18 cellular contexts compared by ENCODE assay signal in genomic region chr4:37839426-37839825, GRCh38. TPM values are rescaled to one million over a fixed set of nuclear protein-coding genes. Genes with fewer than 3 reads are reported as not detected.
DNase-seq lines count a peak whose midpoint lies in the region; TF ChIP-seq lines count a peak whose summit lies in the region.
"Had no signal": no experiment of that assay in that cellular context is flagged by ENCODE, and none has a peak within 500 bp of the region (broad histone marks: within the 10 kb centered on the region; RNA-seq: fewer than 3 reads in every experiment).

No MANE protein-coding gene starts in this region.

- 71% methylated on average over 2 of the region's 2 CpGs for WGBS in mammary epithelial cell (ENCODE audit: low coverage, missing lambda C conversion rate)

- H3K4me1 ChIP-seq in mammary epithelial cell (ENCODE audit: insufficient read depth, low read length) (peaks cover 7% of the 10 kb centered on the region), neutrophil (ENCODE audit: control insufficient read depth in 1 of 2, insufficient read depth in 1 of 2, low read depth in 1 of 2, low read length in 1 of 2) (peaks cover 44 to 46% of the 10 kb centered on the region in 2 experiments), PC-9 (replicated peaks; ENCODE audit: insufficient read depth) (no peaks in the 10 kb centered on the region)
- H3K4me1 ChIP-seq: A549 had no signal

- CTCF ChIA-PET in MCF 10A (lab: Yijun Ruan, JAX) (interaction anchor here (0.6 to 0.7 kb wide), 2 partner anchors 39 to 112 kb away, joined by 3 read pairs; no protein-coding TSS in a partner anchor), mammary epithelial cell (lab: Charles Lee; ENCODE audit: low non-redundant PET) (no interaction called here), PC-9 (lab: Charles Lee) (no interaction called here)
- CTCF ChIA-PET in activated naive CD4-positive, alpha-beta T cell treated with anti-CD3 and anti-CD28 coated beads for 36 hours (lab: Charles Lee), result no interaction called here

- H4K20me1 ChIP-seq in mammary epithelial cell (ENCODE audit: insufficient read depth, low read length) (no peaks in the 10 kb centered on the region), PC-9 (ENCODE audit: insufficient read depth) (no peaks in the 10 kb centered on the region)

- no peak overlapping the region for H3K27ac ChIP-seq in mammary epithelial cell (ENCODE audit: insufficient read depth, low read depth, low read length)
- H3K27ac ChIP-seq in neutrophil, result peak overlapping the region; percentile 81
- no peak overlapping the region for H3K27ac ChIP-seq in PC-9
- H3K27ac ChIP-seq: A549, GM23248 had no signal

- peaks cover 84% of the 10 kb centered on the region for H3K36me3 Mint-ChIP-seq in MCF 10A (ENCODE audit: insufficient read depth, unreplicated experiment)
- H3K36me3 Mint-ChIP-seq in HFFc6 (ENCODE audit: low read depth), result peaks cover 46% of the 10 kb centered on the region
- H3K36me3 Mint-ChIP-seq in activated naive CD4-positive, alpha-beta T cell treated with anti-CD3 and anti-CD28 coated beads for 36 hours (ENCODE audit: low read depth), result peaks cover 30% of the 10 kb centered on the region

- H3K4me2 ChIP-seq in mammary epithelial cell (ENCODE audit: insufficient read depth, low read depth, low read length) (no peak overlapping the region), PC-9 (no peak overlapping the region)
- H3K4me2 ChIP-seq: A549 had no signal

- no peak overlapping the region for H3K27ac Mint-ChIP-seq in MCF 10A (ENCODE audit: low read depth, unreplicated experiment)
- H3K27ac Mint-ChIP-seq in HFFc6, result peak overlapping the region; percentile 54; the same call in 1 of the 2 replicates
- no peak overlapping the region for H3K27ac Mint-ChIP-seq in activated naive CD4-positive, alpha-beta T cell treated with anti-CD3 and anti-CD28 coated beads for 36 hours
- H3K27ac Mint-ChIP-seq: CD4-positive, alpha-beta memory T cell had no signal

- H3K4me3 Mint-ChIP-seq in MCF 10A (ENCODE audit: unreplicated experiment) (no peak overlapping the region), HFFc6 (no peak overlapping the region)
- no peak overlapping the region for H3K4me3 Mint-ChIP-seq in activated naive CD4-positive, alpha-beta T cell treated with anti-CD3 and anti-CD28 coated beads for 36 hours
- H3K4me3 Mint-ChIP-seq: CD4-positive, alpha-beta memory T cell had no signal

- in situ Hi-C loops in mammary epithelial cell (cut with MboI; ENCODE audit: low sequenced_read_pairs in 2 of 2), result no loop called here

- intact Hi-C loops in MCF 10A (cut with micrococcal nuclease) (no loop called here), mammary epithelial cell (cut with micrococcal nuclease) (no loop called here), PC-9 (cut with micrococcal nuclease; ENCODE audit: unreplicated experiment) (no loop called here)
- intact Hi-C loops in activated naive CD4-positive, alpha-beta T cell treated with anti-CD3 and anti-CD28 coated beads for 36 hours (cut with micrococcal nuclease), result no loop called here

- H3K27me3 Mint-ChIP-seq in MCF 10A (ENCODE audit: insufficient read depth, unreplicated experiment) (no peaks in the 10 kb centered on the region), HFFc6 (ENCODE audit: insufficient read depth) (no peaks in the 10 kb centered on the region; the same call in 1 of the 2 replicates)
- no peaks in the 10 kb centered on the region for H3K27me3 Mint-ChIP-seq in activated naive CD4-positive, alpha-beta T cell treated with anti-CD3 and anti-CD28 coated beads for 36 hours (ENCODE audit: low read depth)
- H3K27me3 Mint-ChIP-seq: CD4-positive, alpha-beta memory T cell had no signal

- H3K9me3 ChIP-seq in mammary epithelial cell (replicated peaks; ENCODE audit: insufficient read depth, low read length) (no peaks in the 10 kb centered on the region), neutrophil (no peaks in the 10 kb centered on the region), PC-9 (ENCODE audit: insufficient read depth, low read depth) (no peaks in the 10 kb centered on the region)
- H3K9me3 ChIP-seq: A549 had no signal

- no peaks in the 10 kb centered on the region for H3K27me3 ChIP-seq in mammary epithelial cell (ENCODE audit: insufficient read depth, low read length)
- no peaks in the 10 kb centered on the region for H3K27me3 ChIP-seq in neutrophil
- H3K27me3 ChIP-seq in PC-9 (ENCODE audit: insufficient read depth, low read depth), result no peaks in the 10 kb centered on the region

- H2AFZ ChIP-seq in mammary epithelial cell (ENCODE audit: low read depth, low read length) (no peak overlapping the region), PC-9 (no peak overlapping the region)
- H2AFZ ChIP-seq: GM23248 had no signal

- no peaks in the 10 kb centered on the region for H3K79me2 ChIP-seq in mammary epithelial cell (ENCODE audit: insufficient read depth, low read length)
- no peaks in the 10 kb centered on the region for H3K79me2 ChIP-seq in PC-9 (ENCODE audit: low read depth)

- H3K4me3 ChIP-seq in mammary epithelial cell (replicated peaks in 1 of 3; ENCODE audit: insufficient read depth in 1 of 3, low read depth in 2 of 3, low read length in 3 of 3) (no peak overlapping the region), neutrophil (ENCODE audit: low read depth in 1 of 2, low read length in 1 of 2) (no peak overlapping the region), PC-9 (no peak overlapping the region)
- H3K4me3 ChIP-seq: A549, GM23248 had no signal

- no peak for TF ChIP-seq CTCF in MCF 10A (IDR thresholded peaks at IDR 0.05; ENCODE audit: unreplicated experiment)
- no peak for TF ChIP-seq CTCF in mammary epithelial cell (conservative IDR thresholded peaks at IDR 0.05 in 1 of 2, IDR thresholded peaks at IDR 0.05 in 1 of 2; ENCODE audit: extremely low read depth in 1 of 2, insufficient read depth in 1 of 2, low read depth in 1 of 2, low read length in 2 of 2)
- no peak for TF ChIP-seq CTCF in HFFc6 (IDR thresholded peaks at IDR 0.05)
- TF ChIP-seq CTCF in neutrophil (IDR thresholded peaks at IDR 0.05), result no peak
- TF ChIP-seq CTCF in PC-9 (conservative IDR thresholded peaks at IDR 0.05), result no peak

- POLR2A ChIA-PET in MCF 10A (lab: Yijun Ruan, JAX) (interaction anchor here (1.0 to 3.7 kb wide), 4 partner anchors 8 to 18 kb away, joined by 4 to 15 read pairs (median 4); partner anchors contain the start of gene PGM2), PC-9 (lab: Charles Lee; ENCODE audit: unreplicated experiment) (no interaction called here)

- dilution Hi-C loops in mammary epithelial cell (cut with HindIII; ENCODE audit: low sequenced_read_pairs), result no loop called here

- H3F3A ChIP-seq in PC-9 (ENCODE audit: insufficient read depth, low read depth), result no peaks in the 10 kb centered on the region

- H3K9me3 Mint-ChIP-seq in MCF 10A (ENCODE audit: unreplicated experiment), result no peaks in the 10 kb centered on the region
- no peaks in the 10 kb centered on the region for H3K9me3 Mint-ChIP-seq in HFFc6
- no peaks in the 10 kb centered on the region for H3K9me3 Mint-ChIP-seq in activated naive CD4-positive, alpha-beta T cell treated with anti-CD3 and anti-CD28 coated beads for 36 hours
- H3K9me3 Mint-ChIP-seq: CD4-positive, alpha-beta memory T cell had no signal

- H3K9me2 ChIP-seq in PC-9 (ENCODE audit: insufficient read depth), result no peaks in the 10 kb centered on the region

- H3K4me1 Mint-ChIP-seq in MCF 10A (ENCODE audit: insufficient read depth, unreplicated experiment) (peaks cover 10% of the 10 kb centered on the region), HFFc6 (ENCODE audit: low read depth) (peaks cover 36% of the 10 kb centered on the region)
- H3K4me1 Mint-ChIP-seq in activated naive CD4-positive, alpha-beta T cell treated with anti-CD3 and anti-CD28 coated beads for 36 hours (ENCODE audit: low read depth), result peaks cover 24% of the 10 kb centered on the region

- DNase-seq in MCF 10A (ENCODE audit: unreplicated experiment), result peak; percentile 13
- DNase-seq in mammary epithelial cell, result no peak
- DNase-seq in HFFc6, result no peak
- peak; percentile 49 for DNase-seq in dermis blood vessel endothelial cell
- DNase-seq in activated naive CD4-positive, alpha-beta T cell treated with anti-CD3 and anti-CD28 coated beads for 36 hours, result no peak
- no peak for DNase-seq in PC-9
- DNase-seq: 8988T; C1 segment of cervical spinal cord; Calu3; CD4-positive, alpha-beta memory T cell; COR-L47; DMS53; DMS79 treated with DMSO at 0.1 percent for 48 hours; GM23248; H7; HCEC 1CT had no signal

- peaks cover 20% of the 10 kb centered on the region for H3K36me3 ChIP-seq in mammary epithelial cell (ENCODE audit: insufficient read depth, low read length)
- H3K36me3 ChIP-seq in neutrophil, result peaks cover 92% of the 10 kb centered on the region
- H3K36me3 ChIP-seq in PC-9 (ENCODE audit: low read depth), result peaks cover 10% of the 10 kb centered on the region; the same call in 1 of the 2 replicates

- H3K9ac ChIP-seq in mammary epithelial cell (ENCODE audit: insufficient read depth, low read length), result no peak overlapping the region
- H3K9ac ChIP-seq: GM23248 had no signal

- BruUV-seq in MCF 10A (replicated peaks; lab: Mats Ljungman, UMichigan), result no TSS peak
- no TSS peak for BruUV-seq in mammary epithelial cell (replicated peaks; lab: Mats Ljungman, UMichigan)
- BruUV-seq in PC-9 (replicated peaks; lab: Mats Ljungman, UMichigan), result no TSS peak

RNA-seq across cellular contexts. Expression of gene PGM2, which starts 12.9 kb away (rescaled TPM):
- total RNA-seq in MCF 10A (2022) (23.9 and 27.9 TPM in 2 replicates), mammary epithelial cell (10 to 100 TPM; 18.5 to 33.0 TPM), dermis blood vessel endothelial cell (55.3 TPM in 2 replicates), PC-9 (2021) (27.3 and 32.5 TPM in 2 replicates)
- polyA plus RNA-seq in mammary epithelial cell, result 21.7 TPM
- 59.4 TPM for polyA minus RNA-seq in mammary epithelial cell
- 10 to 100 TPM; 38.8 to 47.0 (median 45.0) TPM for total RNA-seq in HFFc6 (2021; fragmentation: NEBNext Ultra II Directional; extraction: Animal tissue kit (Norgen Biotek cat#: 25700))
- 10 to 100 TPM; 53.7 to 53.9 TPM for total RNA-seq in activated naive CD4-positive, alpha-beta T cell treated with anti-CD3 and anti-CD28 coated beads for 36 hours

RNA-seq across cellular contexts. Expression of gene TBC1D1, which starts 51.5 kb away (rescaled TPM):
- total RNA-seq in MCF 10A (2022) (36.0 and 39.5 TPM in 2 replicates), mammary epithelial cell (10 to 100 TPM; 58.5 to 63.0 TPM), dermis blood vessel endothelial cell (131 and 159 TPM in 2 replicates), PC-9 (2021) (106 and 116 TPM in 2 replicates)
- polyA plus RNA-seq in mammary epithelial cell, result 40.0 TPM
- 83.3 TPM for polyA minus RNA-seq in mammary epithelial cell
- 100 to 1,000 TPM in 4 of 6 experiments, 10 to 100 TPM in 2; 78.5 to 126 (median 112) TPM for total RNA-seq in HFFc6 (2021; fragmentation: NEBNext Ultra II Directional; extraction: Animal tissue kit (Norgen Biotek cat#: 25700))
- 10 to 100 TPM; 57.7 to 68.5 TPM for total RNA-seq in activated naive CD4-positive, alpha-beta T cell treated with anti-CD3 and anti-CD28 coated beads for 36 hours

Comparison
In these comparisons a context has a peak if more than half of its experiments do, and no peak if none do; other contexts are left out.
1. DNase-seq: peak in MCF 10A (single experiment) and dermis blood vessel endothelial cell (single experiment); none in mammary epithelial cell (single experiment), HFFc6 (single experiment), activated naive CD4-positive, alpha-beta T cell treated with anti-CD3 and anti-CD28 coated beads for 36 hours (single experiment) and PC-9 (0 of 2).